ENCODE assay signal across 23 cellular contexts in the genomic region with DNA sequence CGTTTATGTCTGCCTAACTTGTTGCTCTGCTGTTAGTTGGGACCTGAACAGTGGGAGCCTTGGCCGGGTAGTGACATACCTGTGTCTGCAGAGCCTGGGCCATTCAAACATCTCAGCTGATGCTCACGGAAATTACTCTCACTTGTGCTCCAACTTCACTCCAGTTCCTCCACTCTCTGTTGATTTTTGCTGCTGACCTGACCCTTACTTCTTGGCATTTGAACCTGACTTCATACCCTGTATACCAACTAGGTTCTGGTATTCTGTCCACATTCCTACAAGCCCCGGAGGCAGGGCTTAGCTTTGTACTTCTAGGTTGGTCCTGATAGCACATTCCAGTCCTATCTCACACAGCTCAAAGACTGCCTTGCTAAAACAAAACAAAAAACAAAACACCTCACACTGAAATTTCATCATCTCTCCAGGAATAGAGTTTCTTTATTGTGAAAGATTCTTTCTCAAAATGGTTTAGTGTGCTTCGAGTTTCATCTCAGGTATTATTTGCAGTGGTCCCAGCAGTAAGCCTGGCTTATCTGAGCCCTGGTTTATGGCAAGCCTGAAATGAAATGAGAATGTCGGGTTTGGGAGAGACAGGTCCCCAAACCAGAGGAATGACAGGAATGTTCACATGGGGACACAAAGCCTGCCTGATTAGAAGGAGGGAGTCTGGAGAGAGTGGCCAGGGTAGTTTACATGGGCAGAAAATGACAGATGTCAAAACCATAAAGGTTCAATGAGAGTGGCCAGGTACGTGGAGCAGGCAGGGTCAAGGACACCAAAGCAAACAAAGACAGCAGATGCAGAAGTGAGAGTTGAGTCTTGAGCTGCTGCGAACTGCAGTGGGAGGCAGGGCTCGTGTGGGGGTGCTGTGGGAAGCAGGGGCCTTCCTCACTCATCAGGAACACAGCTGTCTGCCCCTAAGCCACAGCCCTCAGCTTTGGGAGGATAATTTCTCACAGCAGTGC.
DNase-seq lines count a peak whose midpoint lies in the region; ATAC-seq, FAIRE-seq and TF ChIP-seq lines count a peak whose summit lies in the region.
"Had no signal": no experiment of that assay in that cellular context is flagged by ENCODE, and none has a peak within 500 bp of the region (broad histone marks: within the 10 kb centered on the region; RNA-seq: fewer than 3 reads in every experiment).

No MANE protein-coding gene starts in this region.

- no peak for ATAC-seq in GM18498 (IDR thresholded peaks at IDR 0.05; ENCODE audit: unreplicated experiment)
- ATAC-seq in GM19463 (IDR thresholded peaks at IDR 0.05; ENCODE audit: unreplicated experiment): no peak
- ATAC-seq: esophagus mucosa, left ventricle myocardium superior, T-cell had no signal

- H3K36me3 Mint-ChIP-seq in Caco-2 (ENCODE audit: insufficient read depth, unreplicated experiment) (peaks cover 7% of the 10 kb centered on the region), mesothelial cell of epicardium (peaks cover 2% of the 10 kb centered on the region)
- H3K36me3 Mint-ChIP-seq: T-cell had no signal

- POLR2A ChIA-PET in Caco-2 (lab: Charles Lee): interaction anchor here (0.6 to 0.9 kb wide), 2 partner anchors 24 to 25 kb away, joined by 3 to 4 read pairs; no protein-coding TSS in a partner anchor

- H3K4me3 Mint-ChIP-seq in Caco-2 (ENCODE audit: unreplicated experiment) (peak overlapping the region; percentile 70), mesothelial cell of epicardium (no peak overlapping the region)
- H3K4me3 Mint-ChIP-seq: activated CD4-positive, alpha-beta T cell treated with anti-CD3 and anti-CD28 coated beads, Interleukin-2, amount 10 ng/mL, durations not matched to agents 7 days and 5 days; T-cell had no signal

- H3K4me1 ChIP-seq in Caco-2 (peaks cover 38% of the 10 kb centered on the region), HUES64 (ENCODE audit: insufficient read depth, low read length) (0 out of 2 replicates have a peak, but pooled peaks cover 6% of the 10 kb centered on the region)
- H3K4me1 ChIP-seq: BLaER1 treated with 17β-estradiol and CSF1 and Interleukin-3, amounts not matched to agents 10 nM and 100 nM; parathyroid adenoma; vagina had no signal

- H3K27me3 ChIP-seq in Caco-2 (replicated peaks; ENCODE audit: control insufficient read depth, insufficient read depth, low read length): no peaks in the 10 kb centered on the region
- no peaks in the 10 kb centered on the region for H3K27me3 ChIP-seq in HUES64 (ENCODE audit: insufficient read depth, low read length)
- H3K27me3 ChIP-seq in bronchial epithelial cell (ENCODE audit: control insufficient read depth, insufficient read depth, low read length): no peaks in the 10 kb centered on the region
- H3K27me3 ChIP-seq: BLaER1 treated with 17β-estradiol and CSF1 and Interleukin-3, amounts not matched to agents 10 nM and 100 nM; vagina had no signal

- CTCF ChIA-PET in Caco-2 (lab: Charles Lee): interaction anchor here (1.1 to 2.7 kb wide), 4 partner anchors 22 to 198 kb away, joined by 3 to 15 read pairs (median 5); a partner anchor contains a TSS

- 0 out of 2 replicates have a peak overlapping the region, but pooled peaks have one; percentile 22 for H3K27ac ChIP-seq in HUES64 (ENCODE audit: low read depth, low read length)
- H3K27ac ChIP-seq: BLaER1 treated with 17β-estradiol and CSF1 and Interleukin-3, amounts not matched to agents 10 nM and 100 nM; parathyroid adenoma; skin epidermis; vagina had no signal

- no TSS peak for BruUV-seq in Caco-2 (replicated peaks; lab: Mats Ljungman, UMichigan)

- H3K27me3 Mint-ChIP-seq in Caco-2 (ENCODE audit: insufficient read depth, unreplicated experiment) (no peaks in the 10 kb centered on the region), mesothelial cell of epicardium (ENCODE audit: low read depth) (no peaks in the 10 kb centered on the region)
- H3K27me3 Mint-ChIP-seq: activated CD4-positive, alpha-beta T cell treated with anti-CD3 and anti-CD28 coated beads, Interleukin-2, amount 10 ng/mL, durations not matched to agents 7 days and 5 days had no signal

- no peaks in the 10 kb centered on the region for H3K9me3 ChIP-seq in Caco-2
- H3K9me3 ChIP-seq in HUES64 (ENCODE audit: insufficient read depth, low read depth, low read length): no peaks in the 10 kb centered on the region
- H3K9me3 ChIP-seq: vagina had no signal

- no peak for FAIRE-seq in bronchial epithelial cell (lab: Jason Lieb, UNC)

- TF ChIP-seq CTCF in Caco-2 (IDR thresholded peaks at IDR 0.05; ENCODE audit: insufficient read depth in 1 of 2, low read depth in 1 of 2, low read length in 1 of 2, severe bottlenecking in 1 of 2, unreplicated experiment in 1 of 2): no peak
- no peak for TF ChIP-seq CTCF in bronchial epithelial cell (IDR thresholded peaks at IDR 0.05; ENCODE audit: insufficient read depth, low read length, severe bottlenecking)
- no peak for TF ChIP-seq CTCF in mesothelial cell of epicardium (IDR thresholded peaks at IDR 0.05; ENCODE audit: unreplicated experiment)

- H3K9me3 Mint-ChIP-seq in Caco-2 (ENCODE audit: unreplicated experiment) (no peaks in the 10 kb centered on the region), mesothelial cell of epicardium (peaks cover 9% of the 10 kb centered on the region)
- H3K9me3 Mint-ChIP-seq: activated CD4-positive, alpha-beta T cell treated with anti-CD3 and anti-CD28 coated beads, Interleukin-2, amount 10 ng/mL, durations not matched to agents 7 days and 5 days had no signal

- H3K4me1 Mint-ChIP-seq in Caco-2 (ENCODE audit: low read depth, unreplicated experiment) (peaks cover 34% of the 10 kb centered on the region), mesothelial cell of epicardium (peaks cover 22% of the 10 kb centered on the region)
- H3K4me1 Mint-ChIP-seq: activated CD4-positive, alpha-beta T cell treated with anti-CD3 and anti-CD28 coated beads, Interleukin-2, amount 10 ng/mL, durations not matched to agents 7 days and 5 days; T-cell had no signal

- H3K4me3 ChIP-seq in Caco-2 (ENCODE audit: low read depth, low read length) (no peak overlapping the region), HUES64 (ENCODE audit: low read length) (no peak overlapping the region), bronchial epithelial cell (ENCODE audit: low read depth, low read length) (no peak overlapping the region)
- H3K4me3 ChIP-seq: BLaER1 treated with 17β-estradiol and CSF1 and Interleukin-3, amounts not matched to agents 10 nM and 100 nM; skin epidermis; vagina had no signal

- DNase-seq in Caco-2: peak; percentile 88 to 93
- peak; percentile 1 for DNase-seq in bronchial epithelial cell (ENCODE audit: low read depth)
- DNase-seq in mesothelial cell of epicardium (ENCODE audit: low spot score in 2 of 2, unreplicated experiment in 2 of 2): no peak
- no peak for DNase-seq in GM19240 (ENCODE audit: insufficient read length, low spot score)
- no peak for DNase-seq in kidney tubule cell (ENCODE audit: low spot score)
- DNase-seq: activated CD4-positive, alpha-beta T cell treated with anti-CD3 and anti-CD28 coated beads, Interleukin-2, amount 10 ng/mL, durations not matched to agents 7 days and 5 days; activated effector memory CD4-positive, alpha-beta T cell treated with Interleukin-2 at 50 U/mL for 16 hours; central memory CD4-positive, alpha-beta T cell; KG1; left ventricle myocardium superior; NCI-H1092; NCI-H2081; NCI-H510A treated with DMSO at 0.1 percent for 48 hours; stimulated activated CD4-positive, alpha-beta T cell treated with anti-CD3 and anti-CD28 coated beads, Interleukin-2, amount 100 ng/mL, for 48 hours; T-cell had no signal

- WGBS in HUES64: 68% methylated on average over 9 of the region's 9 CpGs

- H3K9ac ChIP-seq in HUES64 (ENCODE audit: low read depth, low read length): no peak overlapping the region
- H3K9ac ChIP-seq: BLaER1 treated with 17β-estradiol and CSF1 and Interleukin-3, amounts not matched to agents 10 nM and 100 nM; parathyroid adenoma had no signal

- no peaks in the 10 kb centered on the region for H3K36me3 ChIP-seq in Caco-2 (ENCODE audit: control insufficient read depth, insufficient read depth, low read length)
- no peaks in the 10 kb centered on the region for H3K36me3 ChIP-seq in HUES64 (ENCODE audit: insufficient read depth, low read length)
- no peaks in the 10 kb centered on the region for H3K36me3 ChIP-seq in bronchial epithelial cell (ENCODE audit: control insufficient read depth, insufficient read depth, low read length)
- H3K36me3 ChIP-seq: BLaER1 treated with 17β-estradiol and CSF1 and Interleukin-3, amounts not matched to agents 10 nM and 100 nM; vagina had no signal

- intact Hi-C loops in Caco-2 (cut with micrococcal nuclease; ENCODE audit: unreplicated experiment): loop anchor here (1.0 to 10.0 kb wide), 12 partner anchors 22 to 700 kb away; a partner anchor contains a TSS

- H3K27ac Mint-ChIP-seq in Caco-2 (ENCODE audit: unreplicated experiment): peak overlapping the region; percentile 84
- H3K27ac Mint-ChIP-seq in mesothelial cell of epicardium: peak overlapping the region; percentile 0
- H3K27ac Mint-ChIP-seq: activated CD4-positive, alpha-beta T cell treated with anti-CD3 and anti-CD28 coated beads, Interleukin-2, amount 10 ng/mL, durations not matched to agents 7 days and 5 days; T-cell had no signal

Comparison
In these comparisons a context has a peak if more than half of its experiments do, and no peak if none do; other contexts are left out.
1. DNase-seq: peak in Caco-2 (2 of 2) and bronchial epithelial cell (single experiment); none in mesothelial cell of epicardium (0 of 2), GM19240 (single experiment) and kidney tubule cell (single experiment).